In the genomic region with DNA sequence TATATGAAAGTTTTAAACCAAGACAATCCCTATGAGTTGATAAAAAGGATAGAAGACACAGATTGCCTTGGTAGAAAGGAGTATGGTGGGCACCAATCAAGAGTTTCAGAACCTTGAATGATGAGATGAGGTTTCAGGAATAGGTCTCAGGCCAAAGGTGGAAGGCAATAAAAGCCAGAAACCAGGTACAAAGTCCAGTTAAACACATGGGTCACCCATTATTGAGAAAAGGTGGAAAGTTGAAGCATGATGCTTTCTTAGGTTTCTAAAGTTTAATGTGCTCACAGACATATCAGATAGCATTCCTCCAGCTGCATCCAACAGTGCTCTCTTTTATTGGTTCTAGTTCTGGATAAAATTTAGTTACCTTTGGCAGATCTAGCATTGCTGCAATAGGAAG, we compare ENCODE assay signal across 34 cellular contexts.
"Had no signal": no experiment of that assay in that cellular context is flagged by ENCODE, and none has a peak within 500 bp of the region (broad histone marks: within the 10 kb centered on the region; RNA-seq: fewer than 3 reads in every experiment).

No MANE protein-coding gene starts in this region.

- H3K4me3 ChIP-seq: ascending aorta, coronary artery, dorsolateral prefrontal cortex, heart left ventricle had no signal

- H3K4me1 Mint-ChIP-seq: activated B cell treated with CpG ODN at 0.5 μM for 24 hours; activated CD4-positive, alpha-beta T cell treated with anti-CD3 and anti-CD28 coated beads for 36 hours; activated CD4-positive, alpha-beta T cell treated with anti-CD3 and anti-CD28 coated beads, Interleukin-2, amount 10 ng/mL, durations not matched to agents 24 days and 14 days; activated CD8-positive, alpha-beta memory T cell treated with anti-CD3 and anti-CD28 coated beads, Interleukin-2, amount 10 ng/mL, durations not matched to agents 7 days and 5 days; activated naive CD4-positive, alpha-beta T cell treated with anti-CD3 and anti-CD28 coated beads, Interleukin-2, amount 10 ng/mL, durations not matched to agents 7 days and 5 days; activated naive CD8-positive, alpha-beta T cell treated with anti-CD3 and anti-CD28 coated beads, Interleukin-2, amount 10 ng/mL, durations not matched to agents 7 days and 5 days; central memory CD8-positive, alpha-beta T cell; endodermal cell; T-helper 17 cell had no signal

- H3K4me1 ChIP-seq: ascending aorta, heart left ventricle had no signal

- FAIRE-seq: bronchial epithelial cell, frontal cortex had no signal

- H3K36me3 ChIP-seq: ascending aorta, brain microvascular endothelial cell, heart left ventricle, WERI-Rb-1 had no signal

- DNase-seq: activated B cell treated with CpG ODN at 0.5 μM for 24 hours; activated CD4-positive, alpha-beta memory T cell treated with anti-CD3 and anti-CD28 coated beads for 36 hours; activated CD4-positive, alpha-beta T cell treated with anti-CD3 and anti-CD28 coated beads for 36 hours; activated CD4-positive, alpha-beta T cell treated with anti-CD3 and anti-CD28 coated beads, Interleukin-2, amount 10 ng/mL, durations not matched to agents 24 days and 14 days; activated CD4-positive, CD25-positive, alpha-beta regulatory T cell treated with anti-CD3 and anti-CD28 coated beads, Interleukin-2, amount 50 U/mL, for 72 hours; activated CD8-positive, alpha-beta memory T cell treated with anti-CD3 and anti-CD28 coated beads, Interleukin-2, amount 10 ng/mL, durations not matched to agents 7 days and 5 days; activated CD8-positive, alpha-beta memory T cell treated with anti-CD3 and anti-CD28 coated beads, Interleukin-2, amount 50 U/mL, for 4 hours; activated CD8-positive, alpha-beta T cell treated with anti-CD3 and anti-CD28 coated beads, Interleukin-2, amount 10 ng/mL, durations not matched to agents 7 days and 5 days; activated effector memory CD4-positive, alpha-beta T cell treated with anti-CD3 and anti-CD28 coated beads, Interleukin-2, amount 50 U/mL, for 16 hours; activated naive CD4-positive, alpha-beta T cell treated with anti-CD3 and anti-CD28 coated beads, Interleukin-2, amount 10 ng/mL, durations not matched to agents 7 days and 5 days; activated naive CD8-positive, alpha-beta T cell treated with anti-CD3 and anti-CD28 coated beads, Interleukin-2, amount 10 ng/mL, durations not matched to agents 7 days and 5 days; activated T-cell treated with anti-CD3 and anti-CD28 coated beads, Interleukin-2, amount 50 U/mL, for 1 hour; activated T-cell treated with anti-CD3 and anti-CD28 coated beads, Interleukin-2, amount 50 U/mL, for 48 hours; brain microvascular endothelial cell; dorsolateral prefrontal cortex; effector memory CD4-positive, alpha-beta T cell; endodermal cell; foreskin fibroblast; heart left ventricle; T-helper 1 cell; T-helper 17 cell; T1000; WERI-Rb-1 had no signal

- H3K36me3 Mint-ChIP-seq: activated CD4-positive, alpha-beta memory T cell treated with anti-CD3 and anti-CD28 coated beads for 36 hours; activated CD8-positive, alpha-beta memory T cell treated with anti-CD3 and anti-CD28 coated beads, Interleukin-2, amount 10 ng/mL, durations not matched to agents 7 days and 5 days; activated naive CD4-positive, alpha-beta T cell treated with anti-CD3 and anti-CD28 coated beads, Interleukin-2, amount 10 ng/mL, durations not matched to agents 7 days and 5 days; activated naive CD4-positive, alpha-beta T cell treated with anti-CD3 and anti-CD28 coated beads, Interleukin-2, amount 50 U/mL, for 72 hours; activated naive CD8-positive, alpha-beta T cell treated with anti-CD3 and anti-CD28 coated beads, Interleukin-2, amount 10 ng/mL, durations not matched to agents 7 days and 5 days had no signal

- H3K27ac ChIP-seq: ascending aorta, brain microvascular endothelial cell, coronary artery, dorsolateral prefrontal cortex, heart left ventricle, WERI-Rb-1 had no signal

- H3K9me3 ChIP-seq: ascending aorta, heart left ventricle had no signal

- H3K4me3 Mint-ChIP-seq: activated B cell treated with CpG ODN at 0.5 μM for 24 hours; activated CD4-positive, alpha-beta memory T cell treated with anti-CD3 and anti-CD28 coated beads for 36 hours; activated CD4-positive, alpha-beta T cell treated with anti-CD3 and anti-CD28 coated beads for 36 hours; activated CD4-positive, alpha-beta T cell treated with anti-CD3 and anti-CD28 coated beads, Interleukin-2, amount 10 ng/mL, durations not matched to agents 24 days and 14 days; activated CD8-positive, alpha-beta memory T cell treated with anti-CD3 and anti-CD28 coated beads, Interleukin-2, amount 10 ng/mL, durations not matched to agents 7 days and 5 days; activated CD8-positive, alpha-beta T cell treated with anti-CD3 and anti-CD28 coated beads, Interleukin-2, amount 10 ng/mL, durations not matched to agents 7 days and 5 days; activated naive CD4-positive, alpha-beta T cell treated with anti-CD3 and anti-CD28 coated beads, Interleukin-2, amount 10 ng/mL, durations not matched to agents 7 days and 5 days; activated naive CD8-positive, alpha-beta T cell treated with anti-CD3 and anti-CD28 coated beads, Interleukin-2, amount 10 ng/mL, durations not matched to agents 7 days and 5 days; activated T-helper 1 cell treated with anti-CD3 and anti-CD28 coated beads, Interleukin-12 subunit alpha, Interleukin-12 subunit beta, Interleukin-2, Interleukin-4 antibody, amounts not matched to agents 30 ng/mL and 10 ng/mL and 1 ng/mL, durations not matched to agents 14 hours and 24 hours and 36 hours; central memory CD8-positive, alpha-beta T cell; dendritic cell treated with granulocyte-macrophage colony-stimulating factor and Interleukin-4, amounts not matched to agents 40 ng/mL and 50 ng/mL, for 4 days; endodermal cell; T-helper 17 cell; T-helper 2 cell treated with Interferon-gamma antibody and Interleukin-4, amounts not matched to agents 5 μg/mL and 100 μg/mL, for 36 hours had no signal

- H3K27ac Mint-ChIP-seq: activated B cell treated with CpG ODN at 0.5 μM for 24 hours; activated CD4-positive, alpha-beta memory T cell treated with anti-CD3 and anti-CD28 coated beads for 36 hours; activated CD4-positive, alpha-beta T cell treated with anti-CD3 and anti-CD28 coated beads for 36 hours; activated CD4-positive, alpha-beta T cell treated with anti-CD3 and anti-CD28 coated beads, Interleukin-2, amount 10 ng/mL, durations not matched to agents 24 days and 14 days; activated CD8-positive, alpha-beta memory T cell treated with anti-CD3 and anti-CD28 coated beads, Interleukin-2, amount 10 ng/mL, durations not matched to agents 7 days and 5 days; activated CD8-positive, alpha-beta T cell treated with anti-CD3 and anti-CD28 coated beads, Interleukin-2, amount 10 ng/mL, durations not matched to agents 7 days and 5 days; activated naive CD4-positive, alpha-beta T cell treated with anti-CD3 and anti-CD28 coated beads, Interleukin-2, amount 10 ng/mL, durations not matched to agents 7 days and 5 days; activated naive CD4-positive, alpha-beta T cell treated with anti-CD3 and anti-CD28 coated beads, Interleukin-2, amount 50 U/mL, for 72 hours; activated naive CD8-positive, alpha-beta T cell treated with anti-CD3 and anti-CD28 coated beads, Interleukin-2, amount 10 ng/mL, durations not matched to agents 7 days and 5 days; activated T-helper 1 cell treated with anti-CD3 and anti-CD28 coated beads, Interleukin-12 subunit alpha, Interleukin-12 subunit beta, Interleukin-2, Interleukin-4 antibody, amounts not matched to agents 30 ng/mL and 10 ng/mL and 1 ng/mL, durations not matched to agents 14 hours and 24 hours and 36 hours; activated T-helper 2 cell treated with anti-CD3 and anti-CD28 coated beads, Interferon-gamma antibody, Interleukin-2, Interleukin-4, amounts not matched to agents 10 μg/mL and 5 μg/mL and 100 μg/mL, durations not matched to agents 14 hours and 24 hours and 36 hours; dendritic cell treated with granulocyte-macrophage colony-stimulating factor and Interleukin-4, amounts not matched to agents 40 ng/mL and 50 ng/mL, for 4 days; endodermal cell; T-helper 17 cell; T-helper 2 cell treated with Interferon-gamma antibody and Interleukin-4, amounts not matched to agents 5 μg/mL and 100 μg/mL, for 36 hours had no signal

- ATAC-seq: activated CD4-positive, alpha-beta T cell treated with anti-CD3 and anti-CD28 coated beads for 36 hours; activated CD8-positive, alpha-beta memory T cell treated with anti-CD3 and anti-CD28 coated beads, Interleukin-2, amount 10 ng/mL, durations not matched to agents 7 days and 5 days; activated CD8-positive, alpha-beta T cell treated with anti-CD3 and anti-CD28 coated beads, Interleukin-2, amount 10 ng/mL, durations not matched to agents 7 days and 5 days; activated naive CD4-positive, alpha-beta T cell treated with anti-CD3 and anti-CD28 coated beads, Interleukin-2, amount 50 U/mL, for 72 hours; esophagus mucosa; heart left ventricle; T-helper 17 cell had no signal

- H3K27me3 ChIP-seq: ascending aorta, brain microvascular endothelial cell, dorsolateral prefrontal cortex, heart left ventricle had no signal

- H3K9me3 Mint-ChIP-seq: activated CD4-positive, alpha-beta memory T cell treated with anti-CD3 and anti-CD28 coated beads for 36 hours; activated CD4-positive, alpha-beta T cell treated with anti-CD3 and anti-CD28 coated beads, Interleukin-2, amount 10 ng/mL, durations not matched to agents 24 days and 14 days; activated T-helper 1 cell treated with anti-CD3 and anti-CD28 coated beads, Interleukin-12 subunit alpha, Interleukin-12 subunit beta, Interleukin-2, Interleukin-4 antibody, amounts not matched to agents 30 ng/mL and 10 ng/mL and 1 ng/mL, durations not matched to agents 14 hours and 24 hours and 36 hours; endodermal cell had no signal

- H3K27me3 Mint-ChIP-seq: activated B cell treated with CpG ODN at 0.5 μM for 24 hours; activated CD4-positive, alpha-beta memory T cell treated with anti-CD3 and anti-CD28 coated beads for 36 hours; activated CD4-positive, alpha-beta T cell treated with anti-CD3 and anti-CD28 coated beads for 36 hours; activated CD4-positive, alpha-beta T cell treated with anti-CD3 and anti-CD28 coated beads, Interleukin-2, amount 10 ng/mL, durations not matched to agents 24 days and 14 days; activated CD8-positive, alpha-beta memory T cell treated with anti-CD3 and anti-CD28 coated beads, Interleukin-2, amount 10 ng/mL, durations not matched to agents 7 days and 5 days; activated naive CD4-positive, alpha-beta T cell treated with anti-CD3 and anti-CD28 coated beads, Interleukin-2, amount 10 ng/mL, durations not matched to agents 7 days and 5 days; activated naive CD8-positive, alpha-beta T cell treated with anti-CD3 and anti-CD28 coated beads, Interleukin-2, amount 10 ng/mL, durations not matched to agents 7 days and 5 days; central memory CD8-positive, alpha-beta T cell; dendritic cell treated with granulocyte-macrophage colony-stimulating factor and Interleukin-4, amounts not matched to agents 40 ng/mL and 50 ng/mL, for 4 days; T-helper 17 cell had no signal
